ENCODE assay signal across 11 cellular contexts in the genomic region with DNA sequence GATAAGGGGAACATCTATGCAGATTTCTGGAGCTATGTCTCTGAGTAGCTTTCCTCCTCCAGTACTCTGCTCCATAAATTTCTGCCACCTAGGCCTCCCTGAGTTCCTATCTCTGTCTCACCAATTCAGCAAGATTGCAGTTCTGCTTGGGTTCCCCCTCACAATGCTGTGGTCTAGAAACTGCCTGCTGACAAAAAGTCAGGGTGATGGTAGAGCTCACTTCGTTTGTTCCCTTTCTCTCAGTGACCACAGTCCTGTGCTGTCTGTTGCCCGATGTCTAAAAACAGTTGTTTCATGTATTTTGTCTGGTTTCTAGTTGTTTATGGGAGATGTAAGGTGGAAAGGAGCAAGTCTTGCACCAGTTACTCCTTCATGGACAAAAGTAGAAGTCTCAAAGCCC. TPM values are rescaled to one million over a fixed set of nuclear protein-coding genes. Genes with fewer than 3 reads are reported as not detected.
DNase-seq lines count a peak whose midpoint lies in the region; ATAC-seq and TF ChIP-seq lines count a peak whose summit lies in the region.
"Had no signal": no experiment of that assay in that cellular context is flagged by ENCODE, and none has a peak within 500 bp of the region (broad histone marks: within the 10 kb centered on the region; RNA-seq: fewer than 3 reads in every experiment).

No MANE protein-coding gene starts in this region.

- H3K4me3 ChIP-seq in lower lobe of right lung, result no peak overlapping the region

- H3K27ac ChIP-seq in lower lobe of right lung, result no peak overlapping the region

- peak; percentile 87 for DNase-seq in renal cortical epithelial cell (ENCODE audit: low read depth)
- DNase-seq in lower lobe of right lung, result no peak
- DNase-seq in DMS53 treated with DMSO at 0.1 percent for 48 hours (lab: John Stamatoyannopoulos, UW; ENCODE audit: unreplicated experiment), result no peak
- DNase-seq in T1000 (lab: John Stamatoyannopoulos, UW), result no peak
- DNase-seq in SKM-1 treated with dmso at 0.1 percent for 144 hours (lab: John Stamatoyannopoulos, UW; ENCODE audit: unreplicated experiment), result no peak
- DNase-seq: NCI-H226; SK-N-SH; stimulated activated naive CD4-positive, alpha-beta T cell treated with Interleukin-2 at 50 U/mL for 16 hours had no signal

- no peaks in the 10 kb centered on the region for H3K36me3 ChIP-seq in lower lobe of right lung

- no peak for TF ChIP-seq CTCF in lower lobe of right lung (IDR thresholded peaks at IDR 0.05)

- intact Hi-C loops in lower lobe of right lung (cut with DNase I), result no loop called here

- H3K9me3 ChIP-seq in lower lobe of right lung, result no peaks in the 10 kb centered on the region
- H3K9me3 ChIP-seq: SK-N-SH had no signal

- peaks cover 6% of the 10 kb centered on the region for H3K4me1 ChIP-seq in lower lobe of right lung

- H3K27me3 ChIP-seq in lower lobe of right lung (ENCODE audit: low read depth), result no peaks in the 10 kb centered on the region

- ATAC-seq in GM19043 (IDR thresholded peaks at IDR 0.05; ENCODE audit: low read depth, unreplicated experiment), result peak; percentile 89
- ATAC-seq in HG02571 (IDR thresholded peaks at IDR 0.05; ENCODE audit: unreplicated experiment), result peak; percentile 91
- ATAC-seq in HG03439 (IDR thresholded peaks at IDR 0.05; ENCODE audit: unreplicated experiment), result peak; percentile 95
- no peak for ATAC-seq in lower lobe of right lung

RNA-seq across cellular contexts. Expression of gene AMMECR1, which starts 41.1 kb away (rescaled TPM):
- 21.2 and 37.9 TPM in 2 replicates for total RNA-seq in renal cortical epithelial cell
- total RNA-seq in lower lobe of right lung, result 6.5 TPM

Comparison
In these comparisons a context has a peak if more than half of its experiments do, and no peak if none do; other contexts are left out.
1. ATAC-seq: peak in GM19043 (single experiment), HG02571 (single experiment) and HG03439 (single experiment); none in lower lobe of right lung (0 of 2).